In the genomic region with DNA sequence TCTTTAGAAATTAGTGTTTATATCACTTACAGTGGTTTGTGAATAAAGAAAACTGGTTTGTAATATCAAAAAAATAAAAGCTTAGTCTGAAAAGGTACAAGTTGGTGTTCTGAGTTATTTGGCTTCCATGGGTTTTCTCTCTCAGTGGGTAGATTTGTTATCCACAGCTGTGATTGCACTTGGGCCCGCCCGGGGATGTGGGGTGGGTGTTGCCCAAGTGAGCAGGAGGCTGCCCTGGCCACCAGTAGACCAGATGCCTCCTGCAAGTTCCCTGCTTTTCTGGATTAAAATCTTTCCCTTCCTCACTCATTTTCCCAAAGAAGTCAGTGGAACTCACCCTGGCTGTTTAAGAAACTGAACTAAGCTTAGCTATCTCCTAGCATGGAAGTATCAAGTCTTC, we compare ENCODE assay signal across 5 cellular contexts.
"Had no signal": no experiment of that assay in that cellular context is flagged by ENCODE, and none has a peak within 500 bp of the region (broad histone marks: within the 10 kb centered on the region; RNA-seq: fewer than 3 reads in every experiment).

No MANE protein-coding gene starts in this region.

- DNase-seq: IMR-90, KBM-7 had no signal

- H3K27ac ChIP-seq: HL-60 had no signal

- ATAC-seq: HepG2, K562 had no signal

- H3K4me3 ChIP-seq: K562 had no signal
